8 cellular contexts compared by ENCODE assay signal in the genomic region with DNA sequence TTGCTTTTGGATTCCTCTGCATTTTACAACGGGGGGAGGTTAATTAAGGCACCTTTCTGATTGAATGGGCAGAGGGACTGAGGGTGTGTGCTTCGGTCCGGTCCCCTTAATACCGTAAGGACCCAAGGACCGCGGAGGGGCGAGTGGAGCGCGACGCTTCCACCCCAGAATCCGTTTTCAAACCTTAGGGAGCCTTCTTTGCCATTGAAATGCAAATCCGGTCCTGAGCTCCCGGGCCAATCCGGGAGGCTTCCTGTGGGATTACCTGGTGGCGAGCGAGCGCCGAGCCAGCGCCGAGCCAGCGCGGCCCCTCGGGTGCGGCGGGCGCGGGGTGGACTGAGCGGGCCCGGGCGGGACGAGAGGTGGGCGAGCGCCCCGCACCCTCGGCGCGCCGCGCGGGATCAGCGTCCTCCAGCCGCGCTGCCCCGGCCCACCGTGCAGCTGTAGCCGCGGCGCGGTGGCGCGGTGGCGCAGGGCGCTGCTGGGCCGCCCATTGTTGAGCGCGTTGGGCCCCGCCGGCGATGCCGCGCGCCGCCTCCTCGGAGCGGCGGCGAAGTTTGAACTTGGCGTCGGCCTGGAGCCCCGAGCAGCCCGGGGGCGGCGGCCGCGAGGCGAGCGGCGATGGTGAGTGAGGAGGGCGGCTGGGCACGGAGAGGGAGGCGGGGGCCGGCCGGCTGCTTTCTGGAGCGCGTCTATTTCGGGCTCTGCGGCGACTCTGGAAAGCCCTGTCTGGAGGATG.
DNase-seq lines count a peak whose midpoint lies in the region; ATAC-seq and TF ChIP-seq lines count a peak whose summit lies in the region.

No MANE protein-coding gene starts in this region.

- H3K4me3 ChIP-seq in dorsolateral prefrontal cortex (peak overlapping the region; percentile 14 to 73 (median 58)), lung (peak overlapping the region; percentile 46)

- peaks cover 2 to 8% of the 10 kb centered on the region in 2 donors for H3K4me1 ChIP-seq in lung (ENCODE audit: control insufficient read depth in 2 of 2, insufficient read depth in 2 of 2, low read length in 2 of 2)

- TF ChIP-seq CTCF in dorsolateral prefrontal cortex (IDR thresholded peaks at IDR 0.05 in 54 of 56, conservative IDR thresholded peaks at IDR 0.05 in 2 of 56; ENCODE audit: low read depth in 1 of 56, partially characterized antibody in 56 of 56) (no peak), lung (IDR thresholded peaks at IDR 0.05; ENCODE audit: control extremely low read depth, extremely low read depth) (no peak)

- DNase-seq in SHP77 (lab: John Stamatoyannopoulos, UW) (peak; percentile 64 to 65), SHP77 treated with DMSO at 0.1 percent for 48 hours (lab: John Stamatoyannopoulos, UW) (no peak), dorsolateral prefrontal cortex (peak in 6 of 10 donors; percentile 26 to 69 (median 44)), lung (ENCODE audit: low spot score) (no peak), GM19240 (ENCODE audit: insufficient read length, low spot score) (no peak)
- DNase-seq in stimulated activated naive CD8-positive, alpha-beta T cell treated with anti-CD3 and anti-CD28 coated beads, Interleukin-15, amount 100 ng/mL, for 72 hours, result peak; percentile 15 to 22

- H3K9me3 ChIP-seq in lung (ENCODE audit: control insufficient read depth in 2 of 2, insufficient read depth in 1 of 2, low read length in 1 of 2), result no peaks in the 10 kb centered on the region

- H3K36me3 ChIP-seq in lung (ENCODE audit: control insufficient read depth in 2 of 2, insufficient read depth in 2 of 2, low read length in 2 of 2), result no peaks in the 10 kb centered on the region

- H3K9me3 Mint-ChIP-seq in stimulated activated naive CD8-positive, alpha-beta T cell treated with anti-CD3 and anti-CD28 coated beads, Interleukin-15, amount 100 ng/mL, for 72 hours, result no peaks in the 10 kb centered on the region

- intact Hi-C loops in dorsolateral prefrontal cortex (cut with DNase I), result no loop called here

- peaks cover 84% of the 10 kb centered on the region for H3K27me3 Mint-ChIP-seq in stimulated activated naive CD8-positive, alpha-beta T cell treated with anti-CD3 and anti-CD28 coated beads, Interleukin-15, amount 100 ng/mL, for 72 hours

- H3K27ac ChIP-seq in dorsolateral prefrontal cortex (peak overlapping the region in 34 of 59 donors; percentile 3 to 83 (median 40)), lung (ENCODE audit: low read depth in 1 of 2, low read length in 1 of 2) (peak overlapping the region in 1 of 2 donors; percentile 62)

- H3K27me3 ChIP-seq in dorsolateral prefrontal cortex, result peaks cover 0 to 43% (median 0%) of the 10 kb centered on the region in 45 donors
- no peaks in the 10 kb centered on the region for H3K27me3 ChIP-seq in lung (ENCODE audit: control insufficient read depth, insufficient read depth)

- H3K27ac Mint-ChIP-seq in stimulated activated naive CD8-positive, alpha-beta T cell treated with anti-CD3 and anti-CD28 coated beads, Interleukin-15, amount 100 ng/mL, for 72 hours, result no peak overlapping the region

- peaks cover 22% of the 10 kb centered on the region for H3K4me1 Mint-ChIP-seq in stimulated activated naive CD8-positive, alpha-beta T cell treated with anti-CD3 and anti-CD28 coated beads, Interleukin-15, amount 100 ng/mL, for 72 hours

- 1% methylated on average over 71 to 88 of the region's 88 CpGs for WGBS in lung, 2 donors

- H3K4me3 Mint-ChIP-seq in stimulated activated naive CD8-positive, alpha-beta T cell treated with anti-CD3 and anti-CD28 coated beads, Interleukin-15, amount 100 ng/mL, for 72 hours, result peak overlapping the region; percentile 81 to 86

- ATAC-seq in HG03039 (IDR thresholded peaks at IDR 0.05; ENCODE audit: unreplicated experiment) (peak; percentile 56), SK-N-SH treated with all-trans-retinoic acid at 6 μM for 48 hours (peak; percentile 66), lung (ENCODE audit: insufficient read depth, low FRiP score) (peak; percentile 68)
- ATAC-seq in stimulated activated naive CD8-positive, alpha-beta T cell treated with anti-CD3 and anti-CD28 coated beads, Interleukin-15, amount 100 ng/mL, for 72 hours, result peak; percentile 85

TF ChIP-seq in SK-N-SH treated with all-trans-retinoic acid at 6 μM for 48 hours, 23 proteins besides CTCF, POLR2A, EP300 and RAD21:
- TF ChIP-seq SNAI2 (CRISPR knock-in tag; IDR thresholded peaks at IDR 0.05) (0 out of 2 replicates have a peak, but pooled peaks have one; percentile 8), ZFP30 (CRISPR knock-in tag; IDR thresholded peaks at IDR 0.05) (no peak)
- TF ChIP-seq, protein P1, sequence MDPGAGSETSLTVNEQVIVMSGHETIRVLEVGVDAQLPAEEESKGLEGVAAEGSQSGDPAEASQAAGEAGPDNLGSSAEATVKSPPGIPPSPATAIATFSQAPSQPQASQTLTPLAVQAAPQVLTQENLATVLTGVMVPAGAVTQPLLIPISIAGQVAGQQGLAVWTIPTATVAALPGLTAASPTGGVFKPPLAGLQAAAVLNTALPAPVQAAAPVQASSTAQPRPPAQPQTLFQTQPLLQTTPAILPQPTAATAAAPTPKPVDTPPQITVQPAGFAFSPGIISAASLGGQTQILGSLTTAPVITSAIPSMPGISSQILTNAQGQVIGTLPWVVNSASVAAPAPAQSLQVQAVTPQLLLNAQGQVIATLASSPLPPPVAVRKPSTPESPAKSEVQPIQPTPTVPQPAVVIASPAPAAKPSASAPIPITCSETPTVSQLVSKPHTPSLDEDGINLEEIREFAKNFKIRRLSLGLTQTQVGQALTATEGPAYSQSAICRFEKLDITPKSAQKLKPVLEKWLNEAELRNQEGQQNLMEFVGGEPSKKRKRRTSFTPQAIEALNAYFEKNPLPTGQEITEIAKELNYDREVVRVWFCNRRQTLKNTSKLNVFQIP (CRISPR knock-in tag; IDR thresholded peaks at IDR 0.05; ENCODE audit: borderline replicate concordance, low read depth), result no peak
TF ChIP-seq in SK-N-SH treated with all-trans-retinoic acid at 6 μM for 48 hours: peak in this region for 1.

Comparison
In these comparisons a context has a peak if more than half of its experiments do, and no peak if none do; other contexts are left out.
1. DNase-seq: peak in SHP77 (2 of 2), dorsolateral prefrontal cortex (6 of 10) and stimulated activated naive CD8-positive, alpha-beta T cell treated with anti-CD3 and anti-CD28 coated beads, Interleukin-15, amount 100 ng/mL, for 72 hours (2 of 2); none in SHP77 treated with DMSO at 0.1 percent for 48 hours (single experiment), lung (single experiment) and GM19240 (single experiment).
2. Peak in every context shown above with its lines, with median percentiles within 50 percentile points of each other: ATAC-seq.